In genomic region chr1:107536266-107536665, GRCh38 we compare ENCODE assay signal across 17 cellular contexts.
DNase-seq lines count a peak whose midpoint lies in the region; ATAC-seq, FAIRE-seq and TF ChIP-seq lines count a peak whose summit lies in the region.
"Had no signal": no experiment of that assay in that cellular context is flagged by ENCODE, and none has a peak within 500 bp of the region (broad histone marks: within the 10 kb centered on the region; RNA-seq: fewer than 3 reads in every experiment).

No MANE protein-coding gene starts in this region.

- no peaks in the 10 kb centered on the region for H3K9me3 ChIP-seq in smooth muscle cell (replicated peaks; ENCODE audit: low read depth)
- H3K9me3 ChIP-seq: SJSA1 had no signal

- intact Hi-C loops in posterior vena cava (cut with DNase I), result no loop called here

- no peak for FAIRE-seq in bronchial epithelial cell (lab: Jason Lieb, UNC)
- FAIRE-seq: G401.6 had no signal

- no peak overlapping the region for H3K9ac ChIP-seq in smooth muscle cell (ENCODE audit: low read depth)

- H3K4me2 ChIP-seq in smooth muscle cell, result no peak overlapping the region

- DNase-seq in NCI-H446 (lab: John Stamatoyannopoulos, UW) (peak; percentile 92 to 94), bronchial epithelial cell (ENCODE audit: low read depth) (peak; percentile 92), smooth muscle cell (lab: John Stamatoyannopoulos, UW; ENCODE audit: unreplicated experiment) (no peak), ACHN (no peak), medulla oblongata (ENCODE audit: extremely low spot score) (no peak), posterior vena cava (ENCODE audit: low spot score) (no peak)
- DNase-seq: activated gamma-delta T cell treated with Interleukin-2 at 50 U/mL for 16 hours; CD4-positive, alpha-beta T cell; H9; head of caudate nucleus; left cardiac atrium; naive B cell; NCI-H82; stimulated activated naive CD8-positive, alpha-beta T cell treated with anti-CD3 and anti-CD28 coated beads, Interleukin-15, amount 100 ng/mL, for 72 hours had no signal

- ATAC-seq in HG02870 (IDR thresholded peaks at IDR 0.05; ENCODE audit: unreplicated experiment), result peak; percentile 43
- ATAC-seq: stimulated activated naive CD8-positive, alpha-beta T cell treated with anti-CD3 and anti-CD28 coated beads, Interleukin-15, amount 100 ng/mL, for 72 hours had no signal

- H3K27me3 ChIP-seq in bronchial epithelial cell (ENCODE audit: control insufficient read depth, insufficient read depth, low read length), result no peaks in the 10 kb centered on the region
- no peaks in the 10 kb centered on the region for H3K27me3 ChIP-seq in smooth muscle cell (ENCODE audit: low read depth)
- H3K27me3 ChIP-seq: SJSA1 had no signal

- H3K36me3 ChIP-seq in bronchial epithelial cell (ENCODE audit: control insufficient read depth, insufficient read depth, low read length) (no peaks in the 10 kb centered on the region), smooth muscle cell (ENCODE audit: low read depth) (no peaks in the 10 kb centered on the region)
- H3K36me3 ChIP-seq: SJSA1 had no signal

- H2AFZ ChIP-seq in smooth muscle cell (ENCODE audit: low read depth), result peak overlapping the region; percentile 45

- WGBS in smooth muscle cell (ENCODE audit: low lambda C conversion rate), result 89% methylated on average over 3 of the region's 3 CpGs

- no peaks in the 10 kb centered on the region for H3F3A ChIP-seq in smooth muscle cell (ENCODE audit: low read depth)

- H3K79me2 ChIP-seq in smooth muscle cell (ENCODE audit: low read depth), result no peaks in the 10 kb centered on the region

- H4K20me1 ChIP-seq in smooth muscle cell (ENCODE audit: low read depth), result no peaks in the 10 kb centered on the region

- no peak overlapping the region for H3K4me3 ChIP-seq in bronchial epithelial cell (ENCODE audit: low read depth, low read length)
- no peak overlapping the region for H3K4me3 ChIP-seq in smooth muscle cell
- H3K4me3 ChIP-seq: SJSA1 had no signal

- in situ Hi-C loops in ACHN (cut with HindIII; ENCODE audit: low pct_ligation_motif_present, low pct_unique_long_range_greater_than_20kb, low sequenced_read_pairs), result no loop called here

- TF ChIP-seq CTCF in bronchial epithelial cell (IDR thresholded peaks at IDR 0.05; ENCODE audit: insufficient read depth, low read length, severe bottlenecking) (no peak), smooth muscle cell (IDR thresholded peaks at IDR 0.05; ENCODE audit: borderline replicate concordance, insufficient read depth, poor library complexity, severe bottlenecking) (no peak)

- no peak overlapping the region for H3K27ac ChIP-seq in smooth muscle cell (ENCODE audit: low read depth)
- H3K27ac ChIP-seq: SJSA1 had no signal

- H3K4me1 ChIP-seq in smooth muscle cell (ENCODE audit: low read depth), result no peaks in the 10 kb centered on the region
- H3K4me1 ChIP-seq: SJSA1 had no signal

Comparison
In these comparisons a context has a peak if more than half of its experiments do, and no peak if none do; other contexts are left out.
1. DNase-seq: peak in NCI-H446 (2 of 2) and bronchial epithelial cell (single experiment); none in smooth muscle cell (single experiment), ACHN (single experiment), medulla oblongata (single experiment) and posterior vena cava (single experiment).